ENCODE assay signal across 8 cellular contexts in the genomic region with DNA sequence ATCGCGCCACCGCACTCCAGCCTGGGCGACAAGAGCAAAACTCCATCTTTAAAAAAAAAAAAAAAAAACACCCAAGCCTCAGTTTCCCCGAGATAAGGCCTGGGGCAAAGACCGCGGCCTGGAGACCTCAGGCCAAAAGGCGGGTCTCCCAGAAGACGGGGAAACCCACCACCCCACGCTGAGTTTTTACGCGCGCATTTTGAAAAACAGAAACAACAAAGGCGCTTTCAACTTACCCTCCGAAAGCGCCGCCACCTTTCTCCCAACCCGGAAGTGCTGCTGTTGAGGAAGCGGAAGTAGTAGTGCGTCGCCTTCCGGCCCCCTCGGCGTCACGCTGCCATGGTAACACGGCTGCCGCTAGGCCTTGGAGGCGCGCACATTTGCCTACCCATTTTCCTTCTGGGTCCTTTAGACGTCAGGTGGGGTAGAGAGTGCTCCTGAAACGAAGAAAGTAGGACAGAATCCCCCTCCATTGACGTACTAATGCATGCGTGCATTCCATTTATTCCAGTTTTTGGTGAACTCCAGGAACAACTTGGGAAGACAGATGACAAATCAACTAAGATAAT. TPM values are rescaled to one million over a fixed set of nuclear protein-coding genes. Genes with fewer than 3 reads are reported as not detected.
A peak's percentile ranks its signal among the peaks of the same experiment; 100 is the strongest.
DNase-seq lines count a peak whose midpoint lies in the region; ATAC-seq and TF ChIP-seq lines count a peak whose summit lies in the region.

A gene with protein sequence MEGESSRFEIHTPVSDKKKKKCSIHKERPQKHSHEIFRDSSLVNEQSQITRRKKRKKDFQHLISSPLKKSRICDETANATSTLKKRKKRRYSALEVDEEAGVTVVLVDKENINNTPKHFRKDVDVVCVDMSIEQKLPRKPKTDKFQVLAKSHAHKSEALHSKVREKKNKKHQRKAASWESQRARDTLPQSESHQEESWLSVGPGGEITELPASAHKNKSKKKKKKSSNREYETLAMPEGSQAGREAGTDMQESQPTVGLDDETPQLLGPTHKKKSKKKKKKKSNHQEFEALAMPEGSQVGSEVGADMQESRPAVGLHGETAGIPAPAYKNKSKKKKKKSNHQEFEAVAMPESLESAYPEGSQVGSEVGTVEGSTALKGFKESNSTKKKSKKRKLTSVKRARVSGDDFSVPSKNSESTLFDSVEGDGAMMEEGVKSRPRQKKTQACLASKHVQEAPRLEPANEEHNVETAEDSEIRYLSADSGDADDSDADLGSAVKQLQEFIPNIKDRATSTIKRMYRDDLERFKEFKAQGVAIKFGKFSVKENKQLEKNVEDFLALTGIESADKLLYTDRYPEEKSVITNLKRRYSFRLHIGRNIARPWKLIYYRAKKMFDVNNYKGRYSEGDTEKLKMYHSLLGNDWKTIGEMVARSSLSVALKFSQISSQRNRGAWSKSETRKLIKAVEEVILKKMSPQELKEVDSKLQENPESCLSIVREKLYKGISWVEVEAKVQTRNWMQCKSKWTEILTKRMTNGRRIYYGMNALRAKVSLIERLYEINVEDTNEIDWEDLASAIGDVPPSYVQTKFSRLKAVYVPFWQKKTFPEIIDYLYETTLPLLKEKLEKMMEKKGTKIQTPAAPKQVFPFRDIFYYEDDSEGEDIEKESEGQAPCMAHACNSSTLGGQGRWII (minus strand): TSS at position 287 of the 569 bp plus-strand sequence. CDS start 4,019 bp downstream, outside the sequence.

- WGBS in right cardiac atrium = under 1% methylated on average over 33 of the region's 33 CpGs
- 1% methylated on average over 33 of the region's 33 CpGs for WGBS in urinary bladder

- H3K4me3 ChIP-seq in right cardiac atrium (ENCODE audit: low read length) (peak within 1 kb of the TSS; percentile 90), urinary bladder (ENCODE audit: low read depth, low read length) (peak within 1 kb of the TSS; percentile 59)

- H3K4me1 ChIP-seq in right cardiac atrium (ENCODE audit: control insufficient read depth, insufficient read depth, low read length) = peaks cover 13% of the 10 kb centered on the region
- peaks cover 1% of the 10 kb centered on the region for H3K4me1 ChIP-seq in urinary bladder (ENCODE audit: insufficient read depth)

- peak; percentile 85 to 86 for DNase-seq in NCI-H1930 (lab: John Stamatoyannopoulos, UW)
- DNase-seq in T-helper 2 cell = peak; percentile 81 to 97 (median 89)
- DNase-seq in amygdala (lab: John Stamatoyannopoulos, UW) = peak in 55 of 56 donors; percentile 13 to 88 (median 68)
- DNase-seq in right cardiac atrium = peak; percentile 92 to 97 (median 96)
- DNase-seq in pulmonary artery endothelial cell (ENCODE audit: low read depth, low spot score) = peak; percentile 76

- no peaks in the 10 kb centered on the region for H3K36me3 ChIP-seq in urinary bladder (ENCODE audit: insufficient read depth)

- ATAC-seq in HG02973 (IDR thresholded peaks at IDR 0.05; ENCODE audit: unreplicated experiment) (peak; percentile 76), right cardiac atrium (peak; percentile 84 to 85)

- H3K27ac ChIP-seq in right cardiac atrium (ENCODE audit: low read length) = peak within 1 kb of the TSS; percentile 58
- H3K27ac ChIP-seq in urinary bladder (ENCODE audit: low read depth) = no peak within 1 kb of the TSS

- no peaks in the 10 kb centered on the region for H3K27me3 ChIP-seq in right cardiac atrium (ENCODE audit: control insufficient read depth, insufficient read depth)

- peak; percentile 53 for TF ChIP-seq POLR2A in GM15510 (IDR thresholded peaks at IDR 0.05; ENCODE audit: borderline replicate concordance, extremely low read depth, insufficient read length)

- intact Hi-C loops in right cardiac atrium (cut with DNase I) = no loop called here

- H3K9me3 ChIP-seq in right cardiac atrium (ENCODE audit: control insufficient read depth, low read length) = no peaks in the 10 kb centered on the region

RNA-seq across cellular contexts. Expression of the gene that starts here (rescaled TPM):
- total RNA-seq in right cardiac atrium (10 to 100 TPM; 13.4 to 21.1 (median 19.0) TPM), pulmonary artery endothelial cell (10.3 and 11.0 TPM in 2 replicates), urinary bladder (9.8 TPM)
- polyA plus RNA-seq in right cardiac atrium (24.7 TPM), urinary bladder (16.3 TPM)
